9 cellular contexts compared by ENCODE assay signal in the genomic region with DNA sequence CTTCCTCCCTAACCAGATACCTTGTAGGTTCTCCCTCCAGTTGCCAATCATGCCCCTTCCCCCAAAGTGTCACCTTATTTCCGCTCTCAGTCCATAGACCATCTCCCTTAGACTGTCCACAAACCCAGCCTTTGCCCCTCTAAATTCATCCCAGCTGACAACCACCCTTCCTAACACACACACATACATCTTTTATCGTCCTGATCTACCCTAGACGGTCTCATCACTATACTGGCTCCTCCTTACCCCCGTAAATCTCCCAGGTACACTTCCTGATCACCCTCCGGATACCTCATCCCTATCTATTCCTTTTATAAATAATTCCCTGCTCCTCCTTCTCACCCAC. TPM values are rescaled to one million over a fixed set of nuclear protein-coding genes. Genes with fewer than 3 reads are reported as not detected.
DNase-seq lines count a peak whose midpoint lies in the region; ATAC-seq, FAIRE-seq and TF ChIP-seq lines count a peak whose summit lies in the region.
"Had no signal": no experiment of that assay in that cellular context is flagged by ENCODE, and none has a peak within 500 bp of the region (broad histone marks: within the 10 kb centered on the region; RNA-seq: fewer than 3 reads in every experiment).

No MANE protein-coding gene starts in this region.

- peak overlapping the region; percentile 96 for H3K9ac ChIP-seq in astrocyte (ENCODE audit: low read length)

- H3K4me1 ChIP-seq in astrocyte (ENCODE audit: insufficient read depth, low read length) (peaks cover 7% of the 10 kb centered on the region), lung (ENCODE audit: control insufficient read depth in 2 of 2, insufficient read depth in 2 of 2, low read length in 2 of 2) (peaks cover 5 to 8% of the 10 kb centered on the region in 2 donors), vagina (peaks cover 40% of the 10 kb centered on the region)

- peak overlapping the region; percentile 89 for H3K4me3 Mint-ChIP-seq in astrocyte (ENCODE audit: unreplicated experiment)

- H3K27me3 Mint-ChIP-seq in astrocyte (ENCODE audit: low read depth, unreplicated experiment), result no peaks in the 10 kb centered on the region

- H3K27ac ChIP-seq in astrocyte (ENCODE audit: low read depth, low read length) (peak overlapping the region; percentile 90), lung (ENCODE audit: low read depth in 1 of 2, low read length in 1 of 2) (peak overlapping the region in 1 of 2 donors; percentile 96), vagina (peak overlapping the region; percentile 85)

- peaks cover 14% of the 10 kb centered on the region for H4K20me1 ChIP-seq in astrocyte (ENCODE audit: insufficient read depth, low read length)

- H3K9me3 Mint-ChIP-seq in astrocyte (ENCODE audit: unreplicated experiment), result no peaks in the 10 kb centered on the region

- CTCF ChIA-PET in GM10248 (lab: Yijun Ruan, JAX), result no interaction called here

- peak overlapping the region; percentile 89 for H3K4me2 ChIP-seq in astrocyte (ENCODE audit: low read length)

- no peaks in the 10 kb centered on the region for H3K36me3 ChIP-seq in astrocyte (ENCODE audit: insufficient read depth, low read length)
- no peaks in the 10 kb centered on the region for H3K36me3 ChIP-seq in lung (ENCODE audit: control insufficient read depth in 2 of 2, insufficient read depth in 2 of 2, low read length in 2 of 2)
- H3K36me3 ChIP-seq in vagina, result no peaks in the 10 kb centered on the region

- 21 to 26% methylated on average over 5 of the region's 5 CpGs for WGBS in lung, 2 donors

- H2AFZ ChIP-seq in astrocyte (ENCODE audit: low read depth, low read length), result peak overlapping the region; percentile 95

- ATAC-seq in HG02852 (IDR thresholded peaks at IDR 0.05; ENCODE audit: unreplicated experiment) (peak; percentile 1), lung (ENCODE audit: insufficient read depth, low FRiP score) (peak; percentile 1), GM19463 (IDR thresholded peaks at IDR 0.05; ENCODE audit: unreplicated experiment) (no peak), HG02642 (IDR thresholded peaks at IDR 0.05; ENCODE audit: poor library complexity, unreplicated experiment) (no peak)

- TF ChIP-seq POLR2A in vagina (IDR thresholded peaks at IDR 0.05), result no peak

- no peaks in the 10 kb centered on the region for H3K27me3 ChIP-seq in astrocyte (ENCODE audit: insufficient read depth, low read length)
- H3K27me3 ChIP-seq in lung (ENCODE audit: control insufficient read depth, insufficient read depth), result no peaks in the 10 kb centered on the region
- H3K27me3 ChIP-seq in vagina, result no peaks in the 10 kb centered on the region

- POLR2A ChIA-PET in GM10248 (lab: Yijun Ruan, JAX), result no interaction called here

- intact Hi-C loops in vagina (cut with DNase I), result no loop called here

- H3K9me3 ChIP-seq in astrocyte (ENCODE audit: insufficient read depth, low read depth, low read length) (no peaks in the 10 kb centered on the region), lung (ENCODE audit: control insufficient read depth in 2 of 2, insufficient read depth in 1 of 2, low read length in 1 of 2) (no peaks in the 10 kb centered on the region), vagina (no peaks in the 10 kb centered on the region)

- H3K4me3 ChIP-seq in astrocyte (ENCODE audit: insufficient read depth, low read depth, low read length) (peak overlapping the region; percentile 80), lung (peak overlapping the region; percentile 87), vagina (peak overlapping the region; percentile 85 to 95)

- H3K27ac Mint-ChIP-seq in astrocyte (ENCODE audit: unreplicated experiment), result peak overlapping the region; percentile 93

- no peaks in the 10 kb centered on the region for H3K36me3 Mint-ChIP-seq in astrocyte (ENCODE audit: low read depth, unreplicated experiment)

- no peak for FAIRE-seq in astrocyte (lab: Jason Lieb, UNC)

- peak; percentile 34 for DNase-seq in GM10248 (ENCODE audit: extremely low spot score)
- DNase-seq in astrocyte (ENCODE audit: low read depth), result no peak
- no peak for DNase-seq in lung (ENCODE audit: low spot score)
- DNase-seq in vagina (ENCODE audit: extremely low spot score in 2 of 2), result no peak
- DNase-seq in A172 (ENCODE audit: low spot score), result no peak

- TF ChIP-seq CTCF in GM10248 (IDR thresholded peaks at IDR 0.05; ENCODE audit: control extremely low read depth, extremely low read depth, low read depth, missing control alignments), result no peak
- no peak for TF ChIP-seq CTCF in astrocyte (IDR thresholded peaks at IDR 0.05; ENCODE audit: insufficient read depth, low read depth, low read length)
- TF ChIP-seq CTCF in lung (IDR thresholded peaks at IDR 0.05; ENCODE audit: control extremely low read depth, extremely low read depth), result no peak
- no peak for TF ChIP-seq CTCF in vagina (IDR thresholded peaks at IDR 0.05)

- H3K79me2 ChIP-seq in astrocyte (ENCODE audit: insufficient read depth, low read length), result peaks cover 79% of the 10 kb centered on the region

- peaks cover 23% of the 10 kb centered on the region for H3K4me1 Mint-ChIP-seq in astrocyte (ENCODE audit: low read depth, unreplicated experiment)

RNA-seq across cellular contexts. Expression of gene THOC7, which starts 0.8 kb away (rescaled TPM):
- total RNA-seq in astrocyte, result 56.9 and 61.6 TPM in 2 replicates
- total RNA-seq in lung, result 10 to 100 TPM; 39.9 to 45.1 TPM
- polyA plus RNA-seq in lung, result 100 to 1,000 TPM in 1 of 2 donors, 10 to 100 TPM in 1; 38.1 to 124 TPM
- total RNA-seq in vagina, result 54.8 TPM
- total RNA-seq in A172 (2014; rRNA removed; shearing (Covaris generic)), result 104 and 130 TPM in 2 replicates

RNA-seq across cellular contexts. Expression of gene ATXN7, which starts 0.9 kb away (rescaled TPM):
- total RNA-seq in astrocyte (17.6 and 19.2 TPM in 2 replicates), lung (10 to 100 TPM; 30.1 to 46.6 TPM), vagina (43.2 TPM)
- 1 to 10 TPM; 4.8 to 5.9 TPM for polyA plus RNA-seq in lung
- 7.4 and 7.7 TPM in 2 replicates for total RNA-seq in A172 (2014; rRNA removed; shearing (Covaris generic))

RNA-seq across cellular contexts. Expression of gene C3orf49, which starts 43.7 kb away (rescaled TPM):
- total RNA-seq in astrocyte, result not detected in 2 replicates
- total RNA-seq in lung, result not detected
- not detected for polyA plus RNA-seq in lung
- not detected for total RNA-seq in vagina
- not detected in 2 replicates for total RNA-seq in A172 (2014; rRNA removed; shearing (Covaris generic))
- total RNA-seq: T-helper 2 cell treated with Interferon-gamma antibody and Interleukin-4, amounts not matched to agents 100 ng/mL and 5 ng/mL, for 36 hours had no signal

RNA-seq across cellular contexts. Expression of gene SCAANT1, which starts 49.4 kb away (rescaled TPM):
- total RNA-seq in astrocyte (not detected in 2 replicates), lung (not detected), vagina (not detected)
- polyA plus RNA-seq in lung, result not detected
- not detected in 2 replicates for total RNA-seq in A172 (2014; rRNA removed; shearing (Covaris generic))
- total RNA-seq: T-helper 2 cell treated with Interferon-gamma antibody and Interleukin-4, amounts not matched to agents 100 ng/mL and 5 ng/mL, for 36 hours had no signal

Comparison
In these comparisons a context has a peak if more than half of its experiments do, and no peak if none do; other contexts are left out.
1. ATAC-seq: peak in HG02852 (single experiment) and lung (single experiment); none in GM19463 (single experiment) and HG02642 (single experiment).
2. Peak in every context shown above with its lines, with median percentiles within 50 percentile points of each other: H3K4me3 ChIP-seq.